1 cellular context compared by ENCODE assay signal in the genomic region with DNA sequence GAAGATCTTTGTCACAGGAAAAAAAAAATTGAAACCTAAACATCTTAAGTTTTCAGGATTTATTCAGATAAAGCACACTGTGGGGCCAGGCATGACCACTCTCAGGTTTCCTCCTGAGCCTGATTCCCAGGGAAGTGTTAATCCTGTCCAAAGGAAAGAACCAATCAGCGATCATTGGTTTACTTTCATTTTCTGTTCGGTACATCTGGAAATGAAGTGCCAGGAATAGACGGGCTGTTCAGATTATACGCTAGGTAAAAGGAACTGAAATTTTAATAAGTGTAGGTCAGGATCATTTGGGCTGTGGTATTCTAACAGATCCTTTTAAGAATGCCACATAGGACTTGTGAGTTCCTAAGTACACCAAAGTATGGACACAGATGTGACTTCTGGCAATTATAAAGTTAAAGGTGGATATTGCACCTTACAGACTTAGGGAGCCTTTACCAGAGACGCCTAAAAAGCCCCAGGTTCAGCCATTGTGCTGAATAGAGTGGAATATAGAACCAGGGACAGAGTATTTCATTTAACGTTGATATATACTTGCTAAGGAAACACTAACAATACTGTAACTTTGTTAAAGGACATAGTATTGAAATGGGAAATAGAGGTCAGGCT.
TF ChIP-seq lines count a peak whose summit lies in the region.

No MANE protein-coding gene starts in this region.

TF ChIP-seq in IMR-90, 13 proteins besides CTCF, POLR2A, EP300 and RAD21:
- TF ChIP-seq, protein P1, sequence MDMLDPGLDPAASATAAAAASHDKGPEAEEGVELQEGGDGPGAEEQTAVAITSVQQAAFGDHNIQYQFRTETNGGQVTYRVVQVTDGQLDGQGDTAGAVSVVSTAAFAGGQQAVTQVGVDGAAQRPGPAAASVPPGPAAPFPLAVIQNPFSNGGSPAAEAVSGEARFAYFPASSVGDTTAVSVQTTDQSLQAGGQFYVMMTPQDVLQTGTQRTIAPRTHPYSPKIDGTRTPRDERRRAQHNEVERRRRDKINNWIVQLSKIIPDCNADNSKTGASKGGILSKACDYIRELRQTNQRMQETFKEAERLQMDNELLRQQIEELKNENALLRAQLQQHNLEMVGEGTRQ (IDR thresholded peaks at IDR 0.05; ENCODE audit: low read depth, low read length): no peak
- TF ChIP-seq RCOR1 (IDR thresholded peaks at IDR 0.05; ENCODE audit: insufficient replicate concordance, low read length): no peak
- TF ChIP-seq NFE2L2 (IDR thresholded peaks at IDR 0.05; ENCODE audit: low read depth, low read length): no peak
- TF ChIP-seq MAZ (IDR thresholded peaks at IDR 0.05; ENCODE audit: borderline replicate concordance, low read depth, low read length): no peak
- TF ChIP-seq CHD1 (IDR thresholded peaks at IDR 0.05; ENCODE audit: low read depth, low read length): no peak
- TF ChIP-seq, protein P2, sequence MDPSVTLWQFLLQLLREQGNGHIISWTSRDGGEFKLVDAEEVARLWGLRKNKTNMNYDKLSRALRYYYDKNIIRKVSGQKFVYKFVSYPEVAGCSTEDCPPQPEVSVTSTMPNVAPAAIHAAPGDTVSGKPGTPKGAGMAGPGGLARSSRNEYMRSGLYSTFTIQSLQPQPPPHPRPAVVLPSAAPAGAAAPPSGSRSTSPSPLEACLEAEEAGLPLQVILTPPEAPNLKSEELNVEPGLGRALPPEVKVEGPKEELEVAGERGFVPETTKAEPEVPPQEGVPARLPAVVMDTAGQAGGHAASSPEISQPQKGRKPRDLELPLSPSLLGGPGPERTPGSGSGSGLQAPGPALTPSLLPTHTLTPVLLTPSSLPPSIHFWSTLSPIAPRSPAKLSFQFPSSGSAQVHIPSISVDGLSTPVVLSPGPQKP (IDR thresholded peaks at IDR 0.05; ENCODE audit: borderline replicate concordance, low read depth, low read length): no peak
- TF ChIP-seq SMC3 (IDR thresholded peaks at IDR 0.05; ENCODE audit: low read depth, low read length): no peak
- no peak for TF ChIP-seq FOS (IDR thresholded peaks at IDR 0.05; ENCODE audit: low read depth, low read length)
- no peak for TF ChIP-seq MXI1 (IDR thresholded peaks at IDR 0.05; ENCODE audit: borderline replicate concordance, low read depth, low read length)
- TF ChIP-seq BHLHE40 (IDR thresholded peaks at IDR 0.05; ENCODE audit: low read depth, low read length): no peak
- no peak for TF ChIP-seq CEBPB (IDR thresholded peaks at IDR 0.05; ENCODE audit: low read depth, low read length)
- TF ChIP-seq RFX5 (IDR thresholded peaks at IDR 0.05; ENCODE audit: low read depth, low read length): no peak
- no peak for TF ChIP-seq MAFK (IDR thresholded peaks at IDR 0.05; ENCODE audit: low read depth, low read length)
TF ChIP-seq in IMR-90: peak in this region for 0.
